ENCODE assay signal across 14 cellular contexts in the genomic region with DNA sequence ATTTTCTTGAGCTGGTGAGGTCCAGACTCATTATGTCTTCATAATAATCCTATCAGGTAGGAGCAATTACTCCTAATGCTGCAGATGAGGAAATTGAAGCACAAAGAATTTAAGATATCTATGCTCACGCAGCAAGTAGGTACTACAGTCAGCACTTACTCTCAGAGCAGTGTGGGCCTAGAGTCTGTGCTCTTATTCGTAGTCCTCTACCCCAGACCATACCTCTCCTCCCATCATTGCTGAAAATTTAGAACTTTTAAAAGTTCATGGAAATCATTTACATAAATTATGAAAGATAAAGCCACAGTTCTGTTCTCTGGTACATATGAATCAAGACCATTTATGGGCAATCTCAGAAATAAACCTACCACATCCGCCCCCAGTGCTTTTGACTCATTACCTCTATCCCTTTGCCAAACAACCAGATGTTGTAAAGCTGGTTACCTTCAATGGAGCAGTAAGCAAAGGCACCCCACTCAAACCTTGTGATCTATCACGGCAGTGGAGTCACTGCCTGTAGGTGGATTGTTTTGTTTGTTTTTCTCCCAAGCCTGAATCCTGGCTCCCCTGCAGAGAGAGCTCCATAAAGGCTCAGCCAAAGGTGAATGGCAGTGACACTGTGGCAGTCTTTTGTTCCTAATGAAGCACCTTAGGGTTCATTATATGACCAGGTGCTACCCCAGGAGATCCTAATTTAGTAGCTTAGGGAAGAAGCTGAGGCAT. TPM values are rescaled to one million over a fixed set of nuclear protein-coding genes. Genes with fewer than 3 reads are reported as not detected.
DNase-seq lines count a peak whose midpoint lies in the region; ATAC-seq and TF ChIP-seq lines count a peak whose summit lies in the region.
"Had no signal": no experiment of that assay in that cellular context is flagged by ENCODE, and none has a peak within 500 bp of the region (broad histone marks: within the 10 kb centered on the region; RNA-seq: fewer than 3 reads in every experiment).

No MANE protein-coding gene starts in this region.

- no peaks in the 10 kb centered on the region for H3K23me2 ChIP-seq in H9 (ENCODE audit: insufficient read length, low read depth, low read length, poor library complexity, severe bottlenecking)

- no peak overlapping the region for H2BK15ac ChIP-seq in H9 (ENCODE audit: low read depth, low read length)

- H3K4me1 Mint-ChIP-seq in activated CD8-positive, alpha-beta T cell treated with anti-CD3 and anti-CD28 coated beads for 36 hours (ENCODE audit: low read depth) = peaks cover 18% of the 10 kb centered on the region
- H3K4me1 Mint-ChIP-seq in activated CD8-positive, alpha-beta T cell treated with anti-CD3 and anti-CD28 coated beads, Interleukin-2, amount 10 ng/mL, durations not matched to agents 7 days and 5 days (ENCODE audit: low read depth) = peaks cover 9% of the 10 kb centered on the region
- H3K4me1 Mint-ChIP-seq in H9 = peaks cover 34 to 57% of the 10 kb centered on the region in 2 experiments
- H3K4me1 Mint-ChIP-seq in endothelial cell (ENCODE audit: unreplicated experiment) = no peaks in the 10 kb centered on the region

- H2AK5ac ChIP-seq in H9 (ENCODE audit: insufficient read length, low read length) = no peak overlapping the region

- H3K4me1 ChIP-seq in H9 (ENCODE audit: insufficient read depth, low read length) (no peaks in the 10 kb centered on the region), PC-3 (ENCODE audit: insufficient read depth, low read length) (peaks cover 15% of the 10 kb centered on the region)

- TF ChIP-seq CTCF in activated CD8-positive, alpha-beta T cell treated with anti-CD3 and anti-CD28 coated beads for 36 hours (IDR thresholded peaks at IDR 0.05) = no peak
- TF ChIP-seq CTCF in H9 (conservative IDR thresholded peaks at IDR 0.05) (no peak), PC-3 (conservative IDR thresholded peaks at IDR 0.05; ENCODE audit: low read depth, low read length) (no peak), endothelial cell (IDR thresholded peaks at IDR 0.05; ENCODE audit: unreplicated experiment) (no peak)

- H3K9me3 ChIP-seq in H9 (ENCODE audit: control insufficient read depth, low read depth, low read length) (no peaks in the 10 kb centered on the region), PC-3 (ENCODE audit: low read length) (no peaks in the 10 kb centered on the region)

- H3K9ac ChIP-seq in H9 (ENCODE audit: extremely low read depth, insufficient read length, low read length) (no peak overlapping the region), PC-3 (ENCODE audit: low read length) (no peak overlapping the region)

- H3K14ac ChIP-seq in H9 (ENCODE audit: insufficient read depth, low read length) = no peak overlapping the region

- H3K36me3 Mint-ChIP-seq in activated CD8-positive, alpha-beta T cell treated with anti-CD3 and anti-CD28 coated beads for 36 hours (ENCODE audit: low read depth) = no peaks in the 10 kb centered on the region
- no peaks in the 10 kb centered on the region for H3K36me3 Mint-ChIP-seq in activated CD8-positive, alpha-beta T cell treated with anti-CD3 and anti-CD28 coated beads, Interleukin-2, amount 10 ng/mL, durations not matched to agents 7 days and 5 days (ENCODE audit: low read depth)
- H3K36me3 Mint-ChIP-seq in H9 (ENCODE audit: insufficient read depth in 1 of 3, low read depth in 3 of 3) (peaks cover 0 to 3% (median 0%) of the 10 kb centered on the region in 3 experiments; a peak in 1 of 7 replicates), endothelial cell (ENCODE audit: low read depth, unreplicated experiment) (no peaks in the 10 kb centered on the region)

- H2BK120ac ChIP-seq in H9 (ENCODE audit: low read depth, low read length, poor library complexity, severe bottlenecking) = no peak overlapping the region

- H3K9me2 ChIP-seq in PC-3 (replicated peaks; ENCODE audit: low read length) = no peaks in the 10 kb centered on the region

- no peak overlapping the region for H3T11ph ChIP-seq in H9 (ENCODE audit: low read length)

- peak; percentile 84 for ATAC-seq in activated CD8-positive, alpha-beta T cell treated with anti-CD3 and anti-CD28 coated beads for 36 hours
- no peak for ATAC-seq in activated CD8-positive, alpha-beta T cell treated with anti-CD3 and anti-CD28 coated beads, Interleukin-2, amount 10 ng/mL, durations not matched to agents 7 days and 5 days
- ATAC-seq in PC-3 = peak; percentile 90
- no peak for ATAC-seq in GM21619 (IDR thresholded peaks at IDR 0.05; ENCODE audit: unreplicated experiment)
- ATAC-seq: Panc1 had no signal

- POLR2A ChIA-PET in activated CD8-positive, alpha-beta T cell treated with anti-CD3 and anti-CD28 coated beads for 36 hours (lab: Charles Lee) = interaction anchor here (1.6 kb wide), 1 partner anchor 64 kb away, joined by 3 read pairs; no protein-coding TSS in a partner anchor
- POLR2A ChIA-PET in activated CD8-positive, alpha-beta T cell treated with anti-CD3 and anti-CD28 coated beads, Interleukin-2, amount 10 ng/mL, durations not matched to agents 7 days and 5 days (lab: Charles Lee) = interaction anchor here (0.6 kb wide), 1 partner anchor 21 kb away, joined by 3 read pairs; a partner anchor contains a TSS
- POLR2A ChIA-PET in PC-3 (lab: Charles Lee; ENCODE audit: unreplicated experiment) = interaction anchor here (0.6 to 0.7 kb wide), 2 partner anchors 14 to 15 kb away, joined by 3 read pairs; no protein-coding TSS in a partner anchor

- H3K27me3 ChIP-seq in H9 (ENCODE audit: insufficient read depth, low read length) (peaks cover 2% of the 10 kb centered on the region; the same call in 1 of the 2 replicates), PC-3 (ENCODE audit: low read length) (no peaks in the 10 kb centered on the region)

- H2AFZ ChIP-seq in H9 (ENCODE audit: low read length) = no peak overlapping the region
- no peak overlapping the region for H2AFZ ChIP-seq in PC-3 (ENCODE audit: low read length)

- CTCF ChIA-PET in activated CD8-positive, alpha-beta T cell treated with anti-CD3 and anti-CD28 coated beads for 36 hours (lab: Charles Lee) = interaction anchor here (0.9 kb wide), 1 partner anchor 408 kb away, joined by 3 read pairs; no protein-coding TSS in a partner anchor
- CTCF ChIA-PET in activated CD8-positive, alpha-beta T cell treated with anti-CD3 and anti-CD28 coated beads, Interleukin-2, amount 10 ng/mL, durations not matched to agents 7 days and 5 days (lab: Charles Lee) = interaction anchor here (0.9 kb wide), 1 partner anchor 19 kb away, joined by 3 read pairs; no protein-coding TSS in a partner anchor
- CTCF ChIA-PET in PC-3 (lab: Charles Lee) = no interaction called here

- no peak overlapping the region for H3K56ac ChIP-seq in H9 (ENCODE audit: insufficient read length, low read depth, low read length)

- H3K4ac ChIP-seq in H9 (ENCODE audit: low read depth, low read length) = no peak overlapping the region

- H3F3A ChIP-seq in PC-3 (ENCODE audit: low read length, unreplicated experiment) = no peaks in the 10 kb centered on the region

- H3K4me3 Mint-ChIP-seq in activated CD8-positive, alpha-beta T cell treated with anti-CD3 and anti-CD28 coated beads for 36 hours = no peak overlapping the region
- H3K4me3 Mint-ChIP-seq in activated CD8-positive, alpha-beta T cell treated with anti-CD3 and anti-CD28 coated beads, Interleukin-2, amount 10 ng/mL, durations not matched to agents 7 days and 5 days = no peak overlapping the region
- H3K4me3 Mint-ChIP-seq in H9 (peak overlapping the region in 1 of 2 experiments; percentile 2; a peak in 1 of 5 replicates), endothelial cell (ENCODE audit: unreplicated experiment) (no peak overlapping the region)
- H3K4me3 Mint-ChIP-seq: dendritic cell treated with granulocyte-macrophage colony-stimulating factor and Interleukin-4, amounts not matched to agents 40 ng/mL and 50 ng/mL, for 4 days had no signal

- H4K20me1 ChIP-seq in H9 (ENCODE audit: control insufficient read depth, insufficient read depth, insufficient read length) = no peaks in the 10 kb centered on the region
- H4K20me1 ChIP-seq in PC-3 (ENCODE audit: low read length) = no peaks in the 10 kb centered on the region

- no peak overlapping the region for H2BK12ac ChIP-seq in H9 (ENCODE audit: insufficient read length, low read depth, low read length)

- H3K18ac ChIP-seq in H9 (ENCODE audit: insufficient read length, low read depth, low read length) = no peak overlapping the region

- no peak overlapping the region for H3K4me3 ChIP-seq in PC-3 (ENCODE audit: low read length)

- H3K79me1 ChIP-seq in H9 (ENCODE audit: insufficient read depth, low read depth, low read length, poor library complexity, severe bottlenecking) = no peaks in the 10 kb centered on the region

- H4K8ac ChIP-seq in H9 (replicated peaks; ENCODE audit: insufficient read length, low read depth, low read length) = no peak overlapping the region

- no peak overlapping the region for H3K23ac ChIP-seq in H9 (ENCODE audit: insufficient read length, low read depth, low read length)

- WGBS in H9 (ENCODE audit: extremely low coverage, insufficient read length, low lambda C conversion rate) = no CpG with 5 or more reads among the region's 4 CpGs

- H4K5ac ChIP-seq in H9 (ENCODE audit: insufficient read length, low read depth, low read length) = no peak overlapping the region

- H3K27me3 Mint-ChIP-seq in activated CD8-positive, alpha-beta T cell treated with anti-CD3 and anti-CD28 coated beads for 36 hours = peaks cover 3% of the 10 kb centered on the region
- H3K27me3 Mint-ChIP-seq in activated CD8-positive, alpha-beta T cell treated with anti-CD3 and anti-CD28 coated beads, Interleukin-2, amount 10 ng/mL, durations not matched to agents 7 days and 5 days (ENCODE audit: low read depth) = peaks cover 2% of the 10 kb centered on the region
- H3K27me3 Mint-ChIP-seq in H9 (ENCODE audit: low read depth) (peaks cover 34% of the 10 kb centered on the region), endothelial cell (ENCODE audit: unreplicated experiment) (peaks cover 2% of the 10 kb centered on the region)
- H3K27me3 Mint-ChIP-seq: dendritic cell treated with granulocyte-macrophage colony-stimulating factor and Interleukin-4, amounts not matched to agents 40 ng/mL and 50 ng/mL, for 4 days had no signal

- H3K27ac Mint-ChIP-seq in activated CD8-positive, alpha-beta T cell treated with anti-CD3 and anti-CD28 coated beads for 36 hours = no peak overlapping the region
- H3K27ac Mint-ChIP-seq in activated CD8-positive, alpha-beta T cell treated with anti-CD3 and anti-CD28 coated beads, Interleukin-2, amount 10 ng/mL, durations not matched to agents 7 days and 5 days = no peak overlapping the region
- H3K27ac Mint-ChIP-seq in H9 (peak overlapping the region in 2 of 3 experiments; percentile 36 to 95; a peak in 4 of 7 replicates), endothelial cell (ENCODE audit: unreplicated experiment) (no peak overlapping the region)
- H3K27ac Mint-ChIP-seq: dendritic cell treated with granulocyte-macrophage colony-stimulating factor and Interleukin-4, amounts not matched to agents 40 ng/mL and 50 ng/mL, for 4 days; progenitor cell of endocrine pancreas had no signal

- intact Hi-C loops in activated CD8-positive, alpha-beta T cell treated with anti-CD3 and anti-CD28 coated beads for 36 hours (cut with micrococcal nuclease) = no loop called here
- intact Hi-C loops in PC-3 (cut with micrococcal nuclease) = loop anchor here (1.0 to 2.0 kb wide), 2 partner anchors 20 to 34 kb away; no protein-coding TSS in a partner anchor

- no peaks in the 10 kb centered on the region for H3K36me3 ChIP-seq in PC-3 (ENCODE audit: low read depth, low read length)

- no TSS peak for BruUV-seq in PC-3 (replicated peaks; lab: Mats Ljungman, UMichigan)

- H2BK20ac ChIP-seq in H9 (ENCODE audit: low read depth, low read length, poor library complexity, severe bottlenecking) = no peak overlapping the region

- H4K91ac ChIP-seq in H9 (ENCODE audit: insufficient read length, low read depth, low read length) = no peak overlapping the region

- H3K79me2 ChIP-seq in H9 (ENCODE audit: insufficient read depth, low read length) = no peaks in the 10 kb centered on the region
- H3K79me2 ChIP-seq in PC-3 (ENCODE audit: low read length) = no peaks in the 10 kb centered on the region

- H3K9me3 Mint-ChIP-seq in activated CD8-positive, alpha-beta T cell treated with anti-CD3 and anti-CD28 coated beads for 36 hours = no peaks in the 10 kb centered on the region
- H3K9me3 Mint-ChIP-seq in activated CD8-positive, alpha-beta T cell treated with anti-CD3 and anti-CD28 coated beads, Interleukin-2, amount 10 ng/mL, durations not matched to agents 7 days and 5 days (ENCODE audit: insufficient read depth) = no peaks in the 10 kb centered on the region
- no peaks in the 10 kb centered on the region; a peak in 2 of 5 replicates for H3K9me3 Mint-ChIP-seq in H9
- H3K9me3 Mint-ChIP-seq in endothelial cell (ENCODE audit: unreplicated experiment) = no peaks in the 10 kb centered on the region
- H3K9me3 Mint-ChIP-seq: dendritic cell treated with granulocyte-macrophage colony-stimulating factor and Interleukin-4, amounts not matched to agents 40 ng/mL and 50 ng/mL, for 4 days had no signal

- no peak overlapping the region for H3K27ac ChIP-seq in H9 (ENCODE audit: insufficient read length, low read depth, low read length)
- peak overlapping the region; percentile 43 for H3K27ac ChIP-seq in PC-3 (ENCODE audit: low read length)

- H3K4me2 ChIP-seq in H9 (ENCODE audit: insufficient read depth, insufficient read length, low read length) (no peak overlapping the region), PC-3 (ENCODE audit: low read length) (peak overlapping the region; percentile 58)

- no peak overlapping the region for H2BK5ac ChIP-seq in H9 (ENCODE audit: insufficient read length, low read length)

- peak; percentile 61 for DNase-seq in activated CD8-positive, alpha-beta T cell treated with anti-CD3 and anti-CD28 coated beads for 36 hours
- DNase-seq in activated CD8-positive, alpha-beta T cell treated with anti-CD3 and anti-CD28 coated beads, Interleukin-2, amount 10 ng/mL, durations not matched to agents 7 days and 5 days = no peak
- DNase-seq in H9 = no peak
- peak; percentile 85 for DNase-seq in PC-3
- peak; percentile 12 for DNase-seq in iPS-NIHi11 (ENCODE audit: low spot score)
- DNase-seq in endothelial cell (ENCODE audit: low spot score) = no peak
- no peak for DNase-seq in NCI-H1694 (lab: John Stamatoyannopoulos, UW)
- DNase-seq: foreskin melanocyte, KG1, NCI-H2171 treated with DMSO at 0.1 percent for 48 hours had no signal

RNA-seq across cellular contexts. Expression of a gene that starts 20.9 kb away (rescaled TPM):
- 10 to 100 TPM; 18.3 to 21.1 TPM for total RNA-seq in activated CD8-positive, alpha-beta T cell treated with anti-CD3 and anti-CD28 coated beads for 36 hours
- total RNA-seq in activated CD8-positive, alpha-beta T cell treated with anti-CD3 and anti-CD28 coated beads, Interleukin-2, amount 10 ng/mL, durations not matched to agents 7 days and 5 days = 10 to 100 TPM; 32.8 to 33.2 TPM
- 24.0 and 25.4 TPM in 2 replicates for total RNA-seq in H9 (2021)
- 18.0 and 21.1 TPM in 2 replicates for total RNA-seq in PC-3 (2014; rRNA removed)
- total RNA-seq in endothelial cell (ENCODE audit: unreplicated experiment) = 36.4 TPM

Comparison
In these comparisons a context has a peak if more than half of its experiments do, and no peak if none do; other contexts are left out.
1. ATAC-seq: peak in activated CD8-positive, alpha-beta T cell treated with anti-CD3 and anti-CD28 coated beads for 36 hours (single experiment) and PC-3 (single experiment); none in activated CD8-positive, alpha-beta T cell treated with anti-CD3 and anti-CD28 coated beads, Interleukin-2, amount 10 ng/mL, durations not matched to agents 7 days and 5 days (single experiment) and GM21619 (single experiment).
2. DNase-seq: peak in activated CD8-positive, alpha-beta T cell treated with anti-CD3 and anti-CD28 coated beads for 36 hours (single experiment), PC-3 (single experiment) and iPS-NIHi11 (single experiment); none in activated CD8-positive, alpha-beta T cell treated with anti-CD3 and anti-CD28 coated beads, Interleukin-2, amount 10 ng/mL, durations not matched to agents 7 days and 5 days (single experiment), H9 (single experiment), endothelial cell (single experiment) and NCI-H1694 (single experiment).
3. H3K27ac Mint-ChIP-seq: peak in H9 (2 of 3); none in activated CD8-positive, alpha-beta T cell treated with anti-CD3 and anti-CD28 coated beads for 36 hours (single experiment), activated CD8-positive, alpha-beta T cell treated with anti-CD3 and anti-CD28 coated beads, Interleukin-2, amount 10 ng/mL, durations not matched to agents 7 days and 5 days (single experiment) and endothelial cell (single experiment).